In genomic region chr19:16624236-16624635, GRCh38 we compare ENCODE assay signal across 1 cellular context.
TF ChIP-seq lines count a peak whose summit lies in the region.

No MANE protein-coding gene starts in this region.

TF ChIP-seq in HepG2, 621 proteins besides CTCF, POLR2A, EP300 and RAD21:
- no peak for TF ChIP-seq ARID3A (IDR thresholded peaks at IDR 0.05; ENCODE audit: low read depth, low read length)
- no peak for TF ChIP-seq ZNF263 (CRISPR knock-in tag; IDR thresholded peaks at IDR 0.05)
- TF ChIP-seq ZBTB33 (CRISPR knock-in tag; IDR thresholded peaks at IDR 0.05): peak; percentile 50; the same call in 1 of the 2 replicates
- no peak for TF ChIP-seq CEBPZ (IDR thresholded peaks at IDR 0.05; ENCODE audit: low read length)
